1 cellular context compared by ENCODE assay signal in genomic region chr4:794911-795725, GRCh38.
TF ChIP-seq lines count a peak whose summit lies in the region.

No MANE protein-coding gene starts in this region.

TF ChIP-seq in WTC11, 78 proteins besides CTCF, POLR2A, EP300 and RAD21 (continued from another document):
- TF ChIP-seq ZNF423 (CRISPR knock-in tag; IDR thresholded peaks at IDR 0.05) (0 out of 2 replicates have a peak, but pooled peaks have one; percentile 11), NR1H2 (CRISPR knock-in tag; IDR thresholded peaks at IDR 0.05) (no peak), ZNF416 (CRISPR knock-in tag; IDR thresholded peaks at IDR 0.05) (no peak), ZNF263 (CRISPR knock-in tag; IDR thresholded peaks at IDR 0.05; ENCODE audit: low read depth) (no peak), ZBTB21 (CRISPR knock-in tag; IDR thresholded peaks at IDR 0.05; ENCODE audit: borderline replicate concordance) (0 out of 2 replicates have a peak, but pooled peaks have one; percentile 11), E2F5 (CRISPR knock-in tag; IDR thresholded peaks at IDR 0.05) (no peak), GRHL2 (CRISPR knock-in tag; IDR thresholded peaks at IDR 0.05; ENCODE audit: insufficient replicate concordance, severe bottlenecking) (no peak), CREB1 (CRISPR knock-in tag; IDR thresholded peaks at IDR 0.05) (no peak)
